ENCODE assay signal across 25 cellular contexts in the genomic region with DNA sequence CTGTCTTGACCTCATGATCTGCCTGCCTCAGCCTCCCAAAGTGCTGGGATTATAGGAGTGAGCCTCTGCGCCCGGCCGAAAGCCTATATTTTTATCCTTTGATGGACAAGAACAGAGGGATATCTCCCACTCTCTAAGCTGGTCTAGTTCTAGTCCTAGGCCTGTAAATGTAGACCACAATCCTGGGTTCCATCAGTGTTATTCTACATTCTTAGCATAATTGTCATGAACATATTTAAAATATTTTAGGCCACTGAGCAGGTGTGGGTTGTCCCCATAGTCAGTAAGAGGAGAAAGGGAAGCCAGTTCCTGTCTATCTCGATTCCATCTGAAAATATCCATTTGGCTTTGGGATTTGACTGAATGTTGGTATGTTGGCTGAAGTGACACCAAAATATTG.
"Had no signal": no experiment of that assay in that cellular context is flagged by ENCODE, and none has a peak within 500 bp of the region (broad histone marks: within the 10 kb centered on the region; RNA-seq: fewer than 3 reads in every experiment).

No MANE protein-coding gene starts in this region.

- H3K79me2 ChIP-seq: hepatocyte had no signal

- H3K4me1 ChIP-seq: left ventricle myocardium inferior, pancreas, prostate gland, tibial nerve, upper lobe of left lung, vagina had no signal

- H3K36me3 ChIP-seq: left ventricle myocardium inferior, pancreas, prostate gland, tibial nerve, upper lobe of left lung, vagina had no signal

- H3K4me2 ChIP-seq: hepatocyte, smooth muscle cell had no signal

- H3K27me3 ChIP-seq: hepatocyte, pancreas, tibial nerve, upper lobe of left lung, vagina had no signal

- H3K27ac ChIP-seq: hepatocyte, left ventricle myocardium inferior, pancreas, prostate gland, tibial nerve, upper lobe of left lung, vagina had no signal

- DNase-seq: islet precursor cell; left ventricle myocardium inferior; mesendoderm; naive thymus-derived CD8-positive, alpha-beta T cell; nucleus accumbens; pancreas; posterior cingulate gyrus; retina; right cardiac atrium; stimulated activated CD4-positive, alpha-beta T cell treated with anti-CD3 and anti-CD28 coated beads, Interleukin-1b, Interleukin-23, amount 100 ng/mL, for 48 hours; stimulated activated CD4-positive, alpha-beta T cell treated with anti-CD3 and anti-CD28 coated beads, Interleukin-2, amount 100 ng/mL, for 48 hours; stimulated activated CD4-positive, alpha-beta T cell treated with anti-CD3 and anti-CD28 coated beads, Interleukin-4, amount 100 ng/mL, for 4 hours; stimulated activated CD8-positive, alpha-beta memory T cell treated with anti-CD3 and anti-CD28 coated beads, Interleukin-4, amount 100 ng/mL, for 48 hours; stimulated activated naive CD4-positive, alpha-beta T cell treated with Interleukin-2 at 50 U/mL for 16 hours; stimulated activated naive CD8-positive, alpha-beta T cell treated with anti-CD3 and anti-CD28 coated beads, Interleukin-15, amount 100 ng/mL, for 72 hours; substantia nigra; upper lobe of left lung had no signal

- ATAC-seq: naive thymus-derived CD8-positive, alpha-beta T cell; pancreas; right cardiac atrium; sciatic nerve; stimulated activated memory B cell treated with anti-CD40 and anti-IgM and Interleukin-4, amounts not matched to agents 10 μg/mL and 1 μg/mL and 100 μg/mL, for 72 hours; stimulated activated naive CD8-positive, alpha-beta T cell treated with anti-CD3 and anti-CD28 coated beads, Interleukin-15, amount 100 ng/mL, for 72 hours had no signal

- H3K4me3 ChIP-seq: hepatocyte, left ventricle myocardium inferior, lung, pancreas, prostate gland, smooth muscle cell, tibial nerve, upper lobe of left lung, vagina had no signal

- H3K9me3 ChIP-seq: left ventricle myocardium inferior, pancreas, prostate gland, tibial nerve, upper lobe of left lung, vagina had no signal

- H2AFZ ChIP-seq: hepatocyte had no signal
